ENCODE assay signal across 19 cellular contexts in the genomic region with DNA sequence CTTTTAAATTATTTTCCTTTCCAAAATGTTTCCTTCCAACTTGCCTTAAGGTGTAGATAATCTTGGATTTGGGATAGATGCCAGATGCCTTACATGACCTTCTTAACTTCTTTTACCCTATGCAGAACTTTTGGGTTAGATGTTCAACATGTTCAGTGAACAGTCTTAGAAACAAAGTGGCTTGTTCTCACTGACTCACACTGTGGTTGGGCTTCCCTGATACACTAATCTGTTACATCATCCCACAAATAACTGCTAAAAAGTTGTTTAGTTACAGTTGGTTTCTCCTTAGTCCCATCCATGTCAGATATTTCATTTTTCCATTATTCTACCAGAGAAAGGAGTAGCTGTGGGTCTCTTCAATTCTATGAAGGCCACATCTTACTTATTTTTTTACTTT.
DNase-seq lines count a peak whose midpoint lies in the region; ATAC-seq and TF ChIP-seq lines count a peak whose summit lies in the region.
"Had no signal": no experiment of that assay in that cellular context is flagged by ENCODE, and none has a peak within 500 bp of the region (broad histone marks: within the 10 kb centered on the region; RNA-seq: fewer than 3 reads in every experiment).

No MANE protein-coding gene starts in this region.

- ATAC-seq in HG03520 (IDR thresholded peaks at IDR 0.05; ENCODE audit: unreplicated experiment) (no peak), HG02759 (IDR thresholded peaks at IDR 0.05; ENCODE audit: unreplicated experiment) (no peak)
- ATAC-seq: gastroesophageal sphincter; natural killer cell; stimulated activated memory B cell treated with anti-CD40 and anti-IgM and Interleukin-4, amounts not matched to agents 10 μg/mL and 1 μg/mL and 100 μg/mL, for 72 hours had no signal

- no peak overlapping the region for H3K4me3 ChIP-seq in kidney epithelial cell (ENCODE audit: low read depth, low read length)
- H3K4me3 ChIP-seq: cardiac muscle cell, gastroesophageal sphincter, tibial nerve had no signal

- peak; percentile 62 for DNase-seq in ELR (ENCODE audit: low read depth)
- peak; percentile 3 for DNase-seq in M059J (ENCODE audit: low read depth)
- DNase-seq in astrocyte of the hippocampus (ENCODE audit: low read depth, low spot score): peak; percentile 16
- DNase-seq in kidney epithelial cell (ENCODE audit: low read depth): peak; percentile 12
- no peak for DNase-seq in GOT3 (lab: John Stamatoyannopoulos, UW)
- DNase-seq in T-helper 2 cell: no peak
- DNase-seq: activated CD4-positive, alpha-beta T cell treated with anti-CD3 and anti-CD28 coated beads, Interleukin-2, amount 50 U/mL, for 4 hours; activated T-cell treated with anti-CD3 and anti-CD28 coated beads, Interleukin-2, amount 50 U/mL, for 24 hours; BE2C; effector CD8-positive, alpha-beta T cell; natural killer cell; NCI-H1694 treated with DMSO at 0.1 percent for 48 hours; NCI-H345 had no signal

- H3K36me3 ChIP-seq in kidney epithelial cell (ENCODE audit: control insufficient read depth, insufficient read depth, low read length): no peaks in the 10 kb centered on the region
- H3K36me3 ChIP-seq: BE2C, cardiac muscle cell, gastroesophageal sphincter, tibial nerve had no signal

- TF ChIP-seq CTCF in kidney epithelial cell (IDR thresholded peaks at IDR 0.05; ENCODE audit: insufficient read depth, low read length, poor library complexity, severe bottlenecking): no peak

- no peaks in the 10 kb centered on the region for H3K27me3 ChIP-seq in kidney epithelial cell (ENCODE audit: control insufficient read depth, insufficient read depth, low read length)
- H3K27me3 ChIP-seq: BE2C, cardiac muscle cell, gastroesophageal sphincter, tibial nerve had no signal

Comparison
In these comparisons a context has a peak if more than half of its experiments do, and no peak if none do; other contexts are left out.
1. DNase-seq: peak in ELR (single experiment), M059J (single experiment), astrocyte of the hippocampus (single experiment) and kidney epithelial cell (single experiment); none in GOT3 (single experiment) and T-helper 2 cell (0 of 5).